Comparison of ENCODE assay signal across 21 cellular contexts in genomic region chr17:77686903-77687302, GRCh38.
"Had no signal": no experiment of that assay in that cellular context is flagged by ENCODE, and none has a peak within 500 bp of the region (broad histone marks: within the 10 kb centered on the region; RNA-seq: fewer than 3 reads in every experiment).

No MANE protein-coding gene starts in this region.

- H3K36me3 Mint-ChIP-seq: mesothelial cell of epicardium, natural killer cell had no signal

- H3K9me3 Mint-ChIP-seq: dendritic cell treated with granulocyte-macrophage colony-stimulating factor and Interleukin-4, amounts not matched to agents 40 ng/mL and 50 ng/mL, for 4 days; effector memory CD8-positive, alpha-beta T cell; immature natural killer cell; mesothelial cell of epicardium; natural killer cell had no signal

- ATAC-seq: effector memory CD8-positive, alpha-beta T cell; gastrocnemius medialis; left cardiac atrium; lower lobe of right lung; natural killer cell; pancreas; right cardiac atrium had no signal

- FAIRE-seq: kidney, pancreas, small intestine, urothelium cell line had no signal

- DNase-seq: effector memory CD8-positive, alpha-beta T cell; gastrocnemius medialis; immature natural killer cell; kidney; left cardiac atrium; left ventricle myocardium inferior; lower lobe of right lung; natural killer cell; occipital lobe; pancreas; right cardiac atrium; small intestine; stimulated activated CD4-positive, alpha-beta T cell treated with anti-CD3 and anti-CD28 coated beads, Interleukin-12 subunit alpha, Interleukin-12 subunit beta, amount 100 ng/mL, for 4 hours; stimulated activated naive CD4-positive, alpha-beta T cell treated with Interleukin-2 at 50 U/mL for 16 hours; trophoblast cell had no signal

- H3K4me3 Mint-ChIP-seq: dendritic cell treated with granulocyte-macrophage colony-stimulating factor and Interleukin-4, amounts not matched to agents 40 ng/mL and 50 ng/mL, for 4 days; effector memory CD8-positive, alpha-beta T cell; immature natural killer cell; memory B cell; mesothelial cell of epicardium; natural killer cell had no signal

- H3K27ac Mint-ChIP-seq: dendritic cell treated with granulocyte-macrophage colony-stimulating factor and Interleukin-4, amounts not matched to agents 40 ng/mL and 50 ng/mL, for 4 days; effector memory CD8-positive, alpha-beta T cell; immature natural killer cell; memory B cell; mesothelial cell of epicardium; natural killer cell; progenitor cell of endocrine pancreas had no signal

- H3K27me3 ChIP-seq: esophagus muscularis mucosa had no signal

- H3K4me3 ChIP-seq: esophagus muscularis mucosa, gastrocnemius medialis, left ventricle myocardium inferior, lower lobe of right lung, pancreas had no signal

- H3K36me3 ChIP-seq: esophagus muscularis mucosa, gastrocnemius medialis, left ventricle myocardium inferior, lower lobe of right lung, pancreas had no signal
